In the genomic region with DNA sequence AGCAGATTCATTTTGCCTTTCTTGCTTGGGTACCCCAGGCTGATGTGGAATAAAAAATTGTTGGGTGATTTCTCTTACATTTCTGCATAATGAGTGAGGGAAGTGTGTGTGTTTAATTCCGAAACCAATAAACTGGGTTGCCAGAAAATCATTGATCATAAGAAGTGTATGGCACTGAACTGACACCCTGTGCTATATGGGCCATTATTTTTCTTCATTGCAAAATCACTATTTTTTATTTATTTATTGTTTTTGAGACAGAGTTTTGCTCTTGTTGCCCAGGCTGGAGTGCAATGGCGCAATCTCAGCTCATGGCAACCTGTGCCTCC, we compare ENCODE assay signal across 16 cellular contexts. TPM values are rescaled to one million over a fixed set of nuclear protein-coding genes. Genes with fewer than 3 reads are reported as not detected.
DNase-seq lines count a peak whose midpoint lies in the region; ATAC-seq and TF ChIP-seq lines count a peak whose summit lies in the region.
"Had no signal": no experiment of that assay in that cellular context is flagged by ENCODE, and none has a peak within 500 bp of the region (broad histone marks: within the 10 kb centered on the region; RNA-seq: fewer than 3 reads in every experiment).

No MANE protein-coding gene starts in this region.

- intact Hi-C loops in body of pancreas (cut with DNase I): no loop called here

- H3K9me3 Mint-ChIP-seq in T-cell (no peaks in the 10 kb centered on the region), immature natural killer cell (no peaks in the 10 kb centered on the region)
- H3K9me3 Mint-ChIP-seq: nephron had no signal

- no peak for DNase-seq in activated CD4-positive, CD25-positive, alpha-beta regulatory T cell treated with anti-CD3 and anti-CD28 coated beads, Interleukin-2, amount 50 U/mL, for 72 hours
- no peak for DNase-seq in T-cell
- no peak for DNase-seq in immature natural killer cell
- DNase-seq in NCI-H187 (lab: John Stamatoyannopoulos, UW): no peak
- no peak for DNase-seq in body of pancreas
- DNase-seq: DMS79 treated with DMSO at 0.1 percent for 48 hours, NCI-H2081, NCI-H526 treated with DMSO at 0.1 percent for 48 hours, psoas muscle, SJCRH30, spleen, uterus had no signal

- H3K36me3 Mint-ChIP-seq in T-cell (peaks cover 8% of the 10 kb centered on the region), immature natural killer cell (peaks cover 0 to 3% (median 0%) of the 10 kb centered on the region in 3 donors)

- H3K27ac ChIP-seq in body of pancreas: no peak overlapping the region
- H3K27ac ChIP-seq: psoas muscle, SJCRH30, spleen, uterus had no signal

- H3K4me3 Mint-ChIP-seq in T-cell: no peak overlapping the region
- H3K4me3 Mint-ChIP-seq in immature natural killer cell: peak overlapping the region in 3 of 5 donors; percentile 11 to 66 (median 14)
- H3K4me3 Mint-ChIP-seq: nephron had no signal

- H3K4me1 Mint-ChIP-seq in T-cell (peaks cover 15 to 41% (median 25%) of the 10 kb centered on the region in 3 donors), immature natural killer cell (peaks cover 7% of the 10 kb centered on the region in 2 donors)
- H3K4me1 Mint-ChIP-seq: nephron had no signal

- no peaks in the 10 kb centered on the region for H3K27me3 ChIP-seq in body of pancreas
- H3K27me3 ChIP-seq: SJCRH30, spleen, uterus had no signal

- peak overlapping the region; percentile 53 to 54 for H3K27ac Mint-ChIP-seq in T-cell
- H3K27ac Mint-ChIP-seq in immature natural killer cell: peak overlapping the region in 4 of 6 donors; percentile 50 to 89 (median 74)
- H3K27ac Mint-ChIP-seq: nephron had no signal

- H3K36me3 ChIP-seq in body of pancreas (replicated peaks in 1 of 2; ENCODE audit: insufficient read depth in 1 of 2, low read depth in 2 of 2): peaks cover 0 to 4% of the 10 kb centered on the region in 2 donors
- H3K36me3 ChIP-seq: uterus had no signal

- CTCF ChIA-PET in T-cell (lab: Charles Lee): no interaction called here

- peak; percentile 62 to 63 for ATAC-seq in activated CD4-positive, CD25-positive, alpha-beta regulatory T cell treated with anti-CD3 and anti-CD28 coated beads, Interleukin-2, amount 50 U/mL, for 24 hours
- ATAC-seq in GM21526 (IDR thresholded peaks at IDR 0.05; ENCODE audit: low FRiP score, unreplicated experiment) (peak; percentile 7), T-cell (replicated peaks in 1 of 4) (no peak), GM19397 (IDR thresholded peaks at IDR 0.05; ENCODE audit: unreplicated experiment) (no peak), body of pancreas (no peak)
- ATAC-seq: psoas muscle had no signal

- no peak for TF ChIP-seq CTCF in body of pancreas (IDR thresholded peaks at IDR 0.05)

- POLR2A ChIA-PET in T-cell (lab: Charles Lee): interaction anchor here in 1 of 2 donors (0.6 kb wide), 2 partner anchors 296 to 667 kb away, joined by 3 to 6 read pairs; no protein-coding TSS in a partner anchor

- no peak for TF ChIP-seq POLR2A in body of pancreas (IDR thresholded peaks at IDR 0.05)

- no peak overlapping the region for H3K4me3 ChIP-seq in body of pancreas
- H3K4me3 ChIP-seq: psoas muscle, SJCRH30, spleen, uterus had no signal

- H3K4me1 ChIP-seq in body of pancreas: no peaks in the 10 kb centered on the region
- H3K4me1 ChIP-seq: psoas muscle, uterus had no signal

- H3K27me3 Mint-ChIP-seq in T-cell (no peaks in the 10 kb centered on the region), immature natural killer cell (ENCODE audit: low read depth in 3 of 3) (peaks cover 0 to 2% (median 0%) of the 10 kb centered on the region in 3 donors)

- WGBS in body of pancreas, 2 donors: 97% methylated on average over 2 of the region's 2 CpGs

- H3K9me3 ChIP-seq in body of pancreas: no peaks in the 10 kb centered on the region
- H3K9me3 ChIP-seq: psoas muscle, SJCRH30, spleen, uterus had no signal

RNA-seq across cellular contexts. Expression of gene HIKESHI, which starts 14.6 kb away (rescaled TPM):
- 10 to 100 TPM; 20.6 to 32.1 (median 28.7) TPM for total RNA-seq in T-cell
- 100 to 1,000 TPM in 1 of 3 donors, 10 to 100 TPM in 2; 80.6 to 108 (median 87.6) TPM for polyA plus RNA-seq in immature natural killer cell
- 10 to 100 TPM in 1 of 2 donors, 1 to 10 TPM in 1; 9.2 to 18.9 TPM for total RNA-seq in body of pancreas

RNA-seq across cellular contexts. Expression of gene EED, which starts 42.9 kb away (rescaled TPM):
- 10 to 100 TPM; 31.6 to 37.6 (median 35.7) TPM for total RNA-seq in T-cell
- polyA plus RNA-seq in immature natural killer cell: 10 to 100 TPM in 1 of 3 donors, 1 to 10 TPM in 2; 1.6 to 15.6 (median 8.3) TPM
- 10 to 100 TPM; 14.5 to 20.1 TPM for total RNA-seq in body of pancreas

Comparison
In these comparisons a context has a peak if more than half of its experiments do, and no peak if none do; other contexts are left out.
1. ATAC-seq: peak in activated CD4-positive, CD25-positive, alpha-beta regulatory T cell treated with anti-CD3 and anti-CD28 coated beads, Interleukin-2, amount 50 U/mL, for 24 hours (2 of 2) and GM21526 (single experiment); none in T-cell (0 of 4), GM19397 (single experiment) and body of pancreas (single experiment).
2. H3K4me3 Mint-ChIP-seq: peak in immature natural killer cell (3 of 5); none in T-cell (0 of 3).